Comparison of ENCODE assay signal across 17 cellular contexts in the genomic region with DNA sequence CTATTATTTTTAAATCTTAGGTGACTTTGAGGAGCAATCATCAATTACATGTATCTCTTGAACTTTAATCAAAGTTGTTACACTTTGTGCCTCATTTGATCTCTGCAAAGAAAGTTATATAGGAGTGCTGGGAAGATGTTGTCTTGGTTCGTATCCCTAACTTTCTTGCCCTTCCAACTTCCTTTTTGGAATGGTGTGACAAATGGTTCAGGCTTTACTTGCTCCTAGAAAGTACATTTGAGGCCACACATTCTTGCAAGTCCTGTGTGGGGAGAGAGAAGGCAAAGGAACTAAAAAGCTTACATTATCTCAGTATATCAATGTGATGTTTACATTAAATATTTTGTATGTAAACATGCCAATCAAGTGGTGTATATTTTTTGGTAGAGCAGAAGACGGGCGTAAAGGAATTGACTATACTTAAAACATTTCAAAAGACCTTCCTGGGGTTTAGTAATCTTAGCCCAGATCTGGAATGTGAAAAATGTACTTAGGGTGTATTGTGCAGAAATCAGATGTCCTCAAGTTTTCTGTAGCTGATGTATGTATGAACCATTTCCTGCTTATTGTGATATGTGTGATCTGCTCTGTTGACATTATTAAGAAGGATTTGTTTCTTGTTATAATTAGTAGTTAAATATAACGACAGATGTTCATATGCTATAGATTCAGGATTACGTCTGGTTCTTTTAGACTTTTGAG. TPM values are rescaled to one million over a fixed set of nuclear protein-coding genes. Genes with fewer than 3 reads are reported as not detected.
DNase-seq lines count a peak whose midpoint lies in the region; ATAC-seq, FAIRE-seq and TF ChIP-seq lines count a peak whose summit lies in the region.
"Had no signal": no experiment of that assay in that cellular context is flagged by ENCODE, and none has a peak within 500 bp of the region (broad histone marks: within the 10 kb centered on the region; RNA-seq: fewer than 3 reads in every experiment).

No MANE protein-coding gene starts in this region.

- H3K4me3 Mint-ChIP-seq in HFFc6 = peak overlapping the region; percentile 1; the same call in 1 of the 2 replicates
- no peak overlapping the region for H3K4me3 Mint-ChIP-seq in effector memory CD8-positive, alpha-beta T cell
- H3K4me3 Mint-ChIP-seq: activated CD4-positive, alpha-beta T cell treated with anti-CD3 and anti-CD28 coated beads for 36 hours; activated naive CD8-positive, alpha-beta T cell treated with anti-CD3 and anti-CD28 coated beads, Interleukin-2, amount 50 U/mL, for 24 hours; activated T-cell treated with anti-CD3 and anti-CD28 coated beads, Interleukin-2, amount 50 U/mL, for 24 hours had no signal

- DNase-seq in HFFc6 (peak; percentile 15), astrocyte of the hippocampus (ENCODE audit: low read depth, low spot score) (peak; percentile 46), fibroblast of villous mesenchyme (ENCODE audit: low read depth) (peak; percentile 71), retinal pigment epithelial cell (ENCODE audit: low read depth) (peak; percentile 65), frontal cortex (ENCODE audit: low spot score in 2 of 2) (no peak), NCI-H2107 (lab: John Stamatoyannopoulos, UW) (no peak), cerebellar cortex (ENCODE audit: low spot score) (no peak)
- no peak for DNase-seq in effector memory CD8-positive, alpha-beta T cell
- DNase-seq: activated CD4-positive, alpha-beta T cell treated with anti-CD3 and anti-CD28 coated beads for 36 hours; activated naive CD8-positive, alpha-beta T cell treated with anti-CD3 and anti-CD28 coated beads, Interleukin-2, amount 50 U/mL, for 24 hours; activated T-cell treated with anti-CD3 and anti-CD28 coated beads, Interleukin-2, amount 50 U/mL, for 24 hours; GDM1; NCI-H1694; NCI-H524 treated with DMSO at 0.1 percent for 48 hours; stimulated activated naive CD4-positive, alpha-beta T cell treated with Interleukin-2 at 50 U/mL for 16 hours had no signal

- H3K4me3 ChIP-seq in fibroblast of villous mesenchyme (ENCODE audit: low read depth, low read length) (no peak overlapping the region), retinal pigment epithelial cell (ENCODE audit: low read length) (no peak overlapping the region)

- H3K4me1 Mint-ChIP-seq in HFFc6 (ENCODE audit: low read depth) = peaks cover 24% of the 10 kb centered on the region
- peaks cover 27 to 43% of the 10 kb centered on the region in 2 donors for H3K4me1 Mint-ChIP-seq in effector memory CD8-positive, alpha-beta T cell (ENCODE audit: low read depth in 2 of 2)

- ATAC-seq in effector memory CD8-positive, alpha-beta T cell (replicated peaks) = no peak
- ATAC-seq: activated CD4-positive, alpha-beta T cell treated with anti-CD3 and anti-CD28 coated beads for 36 hours; activated naive CD8-positive, alpha-beta T cell treated with anti-CD3 and anti-CD28 coated beads, Interleukin-2, amount 50 U/mL, for 24 hours had no signal

- no peaks in the 10 kb centered on the region for H3K36me3 Mint-ChIP-seq in HFFc6 (ENCODE audit: low read depth)
- H3K36me3 Mint-ChIP-seq in effector memory CD8-positive, alpha-beta T cell (ENCODE audit: insufficient read depth) = peaks cover 16% of the 10 kb centered on the region

- no peak for TF ChIP-seq CTCF in HFFc6 (IDR thresholded peaks at IDR 0.05)
- no peak for TF ChIP-seq CTCF in fibroblast of villous mesenchyme (IDR thresholded peaks at IDR 0.05; ENCODE audit: insufficient read depth, low read depth, low read length)
- no peak for TF ChIP-seq CTCF in retinal pigment epithelial cell (conservative IDR thresholded peaks at IDR 0.05; ENCODE audit: low read depth, low read length)

- no peak for FAIRE-seq in frontal cortex (lab: Jason Lieb, UNC)
- FAIRE-seq: H1, RCC 7860 had no signal

- H3K9me3 Mint-ChIP-seq in HFFc6 = no peaks in the 10 kb centered on the region
- H3K9me3 Mint-ChIP-seq in effector memory CD8-positive, alpha-beta T cell = no peaks in the 10 kb centered on the region
- H3K9me3 Mint-ChIP-seq: activated T-cell treated with anti-CD3 and anti-CD28 coated beads, Interleukin-2, amount 50 U/mL, for 24 hours had no signal

- 0 out of 2 replicates have a peak overlapping the region, but pooled peaks have one; percentile 27 for H3K27ac Mint-ChIP-seq in HFFc6
- peak overlapping the region in 1 of 2 donors; percentile 29 for H3K27ac Mint-ChIP-seq in effector memory CD8-positive, alpha-beta T cell
- H3K27ac Mint-ChIP-seq: activated CD4-positive, alpha-beta T cell treated with anti-CD3 and anti-CD28 coated beads for 36 hours; activated naive CD8-positive, alpha-beta T cell treated with anti-CD3 and anti-CD28 coated beads, Interleukin-2, amount 50 U/mL, for 24 hours; activated T-cell treated with anti-CD3 and anti-CD28 coated beads, Interleukin-2, amount 50 U/mL, for 24 hours had no signal

- H3K27me3 Mint-ChIP-seq in HFFc6 (ENCODE audit: insufficient read depth) = no peaks in the 10 kb centered on the region
- no peaks in the 10 kb centered on the region for H3K27me3 Mint-ChIP-seq in effector memory CD8-positive, alpha-beta T cell
- H3K27me3 Mint-ChIP-seq: activated CD4-positive, alpha-beta T cell treated with anti-CD3 and anti-CD28 coated beads for 36 hours; activated naive CD8-positive, alpha-beta T cell treated with anti-CD3 and anti-CD28 coated beads, Interleukin-2, amount 50 U/mL, for 24 hours; activated T-cell treated with anti-CD3 and anti-CD28 coated beads, Interleukin-2, amount 50 U/mL, for 24 hours had no signal

RNA-seq across cellular contexts. Expression of gene USP25, which starts 59.2 kb away (rescaled TPM):
- total RNA-seq in HFFc6 (2021; fragmentation: NEBNext Ultra II Directional; extraction: Animal tissue kit (Norgen Biotek cat#: 25700)) = 10 to 100 TPM; 13.8 to 18.3 (median 16.6) TPM
- total RNA-seq in fibroblast of villous mesenchyme (27.4 and 33.7 TPM in 2 replicates), frontal cortex (94.2 TPM)

Comparison
In these comparisons a context has a peak if more than half of its experiments do, and no peak if none do; other contexts are left out.
1. DNase-seq: peak in HFFc6 (single experiment), astrocyte of the hippocampus (single experiment), fibroblast of villous mesenchyme (single experiment) and retinal pigment epithelial cell (single experiment); none in frontal cortex (0 of 2), NCI-H2107 (single experiment), cerebellar cortex (single experiment) and effector memory CD8-positive, alpha-beta T cell (0 of 3).